ENCODE assay signal across 9 cellular contexts in genomic region chr14:94548999-94549985, GRCh38. TPM values are rescaled to one million over a fixed set of nuclear protein-coding genes. Genes with fewer than 3 reads are reported as not detected.
A peak's percentile ranks its signal among the peaks of the same experiment; 100 is the strongest.
DNase-seq lines count a peak whose midpoint lies in the region; ATAC-seq, FAIRE-seq and TF ChIP-seq lines count a peak whose summit lies in the region.
"Had no signal": no experiment of that assay in that cellular context is flagged by ENCODE, and none has a peak within 500 bp of the region (broad histone marks: within the 10 kb centered on the region; RNA-seq: fewer than 3 reads in every experiment).

No MANE protein-coding gene starts in this region.

- ATAC-seq in omental fat pad (ENCODE audit: low FRiP score) (no peak), GM18867 (IDR thresholded peaks at IDR 0.05; ENCODE audit: unreplicated experiment) (no peak)

- FAIRE-seq in H54 (lab: Jason Lieb, UNC), result no peak

- TF ChIP-seq POLR2A in H54 (IDR thresholded peaks at IDR 0.05; ENCODE audit: low read depth, low read length), result no peak

- H3K4me3 ChIP-seq in fibroblast of pulmonary artery (replicated peaks; ENCODE audit: low read depth, low read length), result no peak overlapping the region

- peak; percentile 77 for TF ChIP-seq CTCF in fibroblast of pulmonary artery (IDR thresholded peaks at IDR 0.05; ENCODE audit: low read length, missing control alignments)
- TF ChIP-seq CTCF in omental fat pad (IDR thresholded peaks at IDR 0.05), result peak in 1 of 3 donors; percentile 56

- DNase-seq in DMS 273 (lab: John Stamatoyannopoulos, UW; ENCODE audit: unreplicated experiment), result peak; percentile 79
- DNase-seq in H54 (ENCODE audit: insufficient read length, low spot score), result peak; percentile 43
- peak; percentile 10 for DNase-seq in NCI-H524 treated with DMSO at 0.1 percent for 48 hours (lab: John Stamatoyannopoulos, UW)
- peak; percentile 48 for DNase-seq in activated T-cell treated with anti-CD3 and anti-CD28 coated beads, Interleukin-2, amount 50 U/mL, for 1 hour
- peak; percentile 70 for DNase-seq in fibroblast of pulmonary artery (ENCODE audit: low read depth)
- DNase-seq in omental fat pad (ENCODE audit: low spot score), result peak; percentile 65
- DNase-seq in ureter (ENCODE audit: low spot score), result peak; percentile 67

RNA-seq across cellular contexts. Expression of gene SERPINA4, which starts 11.9 kb away (rescaled TPM):
- total RNA-seq in omental fat pad (not detected), ureter (not detected)
- total RNA-seq: activated CD8-positive, alpha-beta memory T cell treated with anti-CD3 and anti-CD28 coated beads for 36 hours had no signal

RNA-seq across cellular contexts. Expression of gene SERPINA5, which starts 31.9 kb away (rescaled TPM):
- total RNA-seq in omental fat pad (1 to 10 TPM in 1 of 4 donors, under 1 TPM in 3; 0.24 to 4.3 (median 0.48) TPM), ureter (4.4 TPM)
- total RNA-seq: activated CD8-positive, alpha-beta memory T cell treated with anti-CD3 and anti-CD28 coated beads for 36 hours had no signal

RNA-seq across cellular contexts. Expression of gene SERPINA12, which starts 40.0 kb away (rescaled TPM):
- total RNA-seq in omental fat pad (not detected), ureter (not detected)
- total RNA-seq: activated CD8-positive, alpha-beta memory T cell treated with anti-CD3 and anti-CD28 coated beads for 36 hours had no signal

Comparison
In these comparisons a context has a peak if more than half of its experiments do, and no peak if none do; other contexts are left out.
1. DNase-seq: peak in every context shown above with its lines; median percentile 79 in DMS 273; 70 in fibroblast of pulmonary artery; 67 in ureter; 65 in omental fat pad; 48 in activated T-cell treated with anti-CD3 and anti-CD28 coated beads, Interleukin-2, amount 50 U/mL, for 1 hour; 43 in H54; 10 in NCI-H524 treated with DMSO at 0.1 percent for 48 hours.